In genomic region chr1:15242766-15243165, GRCh38 we compare ENCODE assay signal across 1 cellular context.
TF ChIP-seq lines count a peak whose summit lies in the region.

No MANE protein-coding gene starts in this region.

TF ChIP-seq in HepG2, 621 proteins besides CTCF, POLR2A, EP300 and RAD21:
- TF ChIP-seq ZNF629 (CRISPR knock-in tag; conservative IDR thresholded peaks at IDR 0.05) (peak; percentile 83), ZNF713 (CRISPR knock-in tag; IDR thresholded peaks at IDR 0.05) (no peak), NFE2L1 (CRISPR knock-in tag; IDR thresholded peaks at IDR 0.05; ENCODE audit: borderline replicate concordance) (no peak)
